30 cellular contexts compared by ENCODE assay signal in the genomic region with DNA sequence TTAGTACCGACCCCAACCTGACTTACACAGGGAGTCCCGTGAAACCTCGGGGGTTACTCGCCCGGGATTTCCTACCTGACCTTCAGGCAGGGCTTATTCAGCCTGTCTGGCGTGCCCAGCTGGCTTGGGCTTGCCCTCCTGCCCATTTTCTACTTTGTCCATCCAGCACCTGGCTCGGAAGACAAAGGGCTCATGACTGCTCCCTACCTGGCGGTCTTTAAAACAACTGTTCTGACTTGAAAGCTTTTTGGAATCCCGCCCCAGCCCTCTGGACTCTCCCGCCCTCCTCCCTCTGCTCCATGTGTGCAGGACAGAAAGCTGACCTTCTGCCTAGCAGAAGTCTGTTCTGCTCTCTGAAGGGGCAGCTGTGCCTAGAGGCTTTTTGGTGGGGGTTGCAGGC. TPM values are rescaled to one million over a fixed set of nuclear protein-coding genes. Genes with fewer than 3 reads are reported as not detected.
"Had no signal": no experiment of that assay in that cellular context is flagged by ENCODE, and none has a peak within 500 bp of the region (broad histone marks: within the 10 kb centered on the region; RNA-seq: fewer than 3 reads in every experiment).

No MANE protein-coding gene starts in this region.

- FAIRE-seq: keratinocyte, TTC549 had no signal

- DNase-seq: activated CD4-positive, alpha-beta T cell treated with anti-CD3 and anti-CD28 coated beads for 48 hours; activated CD4-positive, alpha-beta T cell treated with anti-CD3 and anti-CD28 coated beads, Interleukin-2, amount 50 U/mL, for 48 hours; activated CD8-positive, alpha-beta memory T cell treated with anti-CD3 and anti-CD28 coated beads for 24 hours; activated effector memory CD4-positive, alpha-beta T cell treated with anti-CD3 and anti-CD28 coated beads, Interleukin-2, amount 50 U/mL, for 16 hours; activated naive CD4-positive, alpha-beta T cell treated with anti-CD3 and anti-CD28 coated beads, Interleukin-2, amount 10 ng/mL, durations not matched to agents 7 days and 5 days; activated naive CD8-positive, alpha-beta T cell treated with anti-CD3 and anti-CD28 coated beads, Interleukin-2, amount 10 ng/mL, durations not matched to agents 7 days and 5 days; brain microvascular endothelial cell; caudate nucleus; esophagus squamous epithelium; foreskin melanocyte; left cardiac atrium; left ventricle myocardium superior; mucosa of descending colon; right lobe of liver; stimulated activated CD4-positive, alpha-beta T cell treated with anti-CD3 and anti-CD28 coated beads, Interleukin-12 subunit alpha, Interleukin-12 subunit beta, amount 100 ng/mL, for 4 hours; stimulated activated CD4-positive, alpha-beta T cell treated with anti-CD3 and anti-CD28 coated beads, Interleukin-4, amount 100 ng/mL, for 1 hour; T-helper 9 cell; upper lobe of left lung had no signal

- H3K27ac ChIP-seq: ascending aorta, brain microvascular endothelial cell, esophagus squamous epithelium, right lobe of liver, thoracic aorta, upper lobe of left lung, vagina, VCaP had no signal

- H3K9me3 Mint-ChIP-seq: activated naive CD4-positive, alpha-beta T cell treated with anti-CD3 and anti-CD28 coated beads, Interleukin-2, amount 10 ng/mL, durations not matched to agents 7 days and 5 days; activated naive CD8-positive, alpha-beta T cell treated with anti-CD3 and anti-CD28 coated beads, Interleukin-2, amount 10 ng/mL, durations not matched to agents 7 days and 5 days; activated T-helper 1 cell treated with anti-CD3 and anti-CD28 coated beads, Interleukin-12 subunit alpha, Interleukin-12 subunit beta, Interleukin-2, Interleukin-4 antibody, amounts not matched to agents 30 ng/mL and 10 ng/mL and 1 ng/mL, durations not matched to agents 14 hours and 24 hours and 36 hours; natural killer cell treated with Interleukin-12 subunit alpha and Interleukin-12 subunit beta and Interleukin-15 and Interleukin-18, amount 100 ng/mL, for 72 hours; stimulated activated naive CD8-positive, alpha-beta T cell treated with anti-CD3 and anti-CD28 coated beads, Interleukin-15, Interleukin-2, amounts not matched to agents 100 ng/mL and 50 ng/mL, for 24 hours; T-helper 1 cell treated with Interleukin-12 subunit alpha and Interleukin-12 subunit beta and Interleukin-4 antibody, amounts not matched to agents 30 μg/mL and 1 μg/mL, for 36 hours had no signal

- H3K27me3 Mint-ChIP-seq: stimulated activated naive CD8-positive, alpha-beta T cell treated with anti-CD3 and anti-CD28 coated beads, Interleukin-15, Interleukin-2, amounts not matched to agents 100 ng/mL and 50 ng/mL, for 24 hours had no signal

- H3K27me3 ChIP-seq: ascending aorta, right lobe of liver, upper lobe of left lung, vagina had no signal

- H3K36me3 ChIP-seq: ascending aorta, brain microvascular endothelial cell, esophagus squamous epithelium, right lobe of liver, thoracic aorta, upper lobe of left lung, vagina had no signal

- H3K4me1 ChIP-seq: ascending aorta, right lobe of liver, upper lobe of left lung, vagina had no signal

- H3K36me3 Mint-ChIP-seq: activated naive CD4-positive, alpha-beta T cell treated with anti-CD3 and anti-CD28 coated beads, Interleukin-2, amount 10 ng/mL, durations not matched to agents 7 days and 5 days; activated naive CD8-positive, alpha-beta T cell treated with anti-CD3 and anti-CD28 coated beads, Interleukin-2, amount 10 ng/mL, durations not matched to agents 7 days and 5 days; natural killer cell treated with Interleukin-12 subunit alpha and Interleukin-12 subunit beta and Interleukin-15 and Interleukin-18, amount 100 ng/mL, for 72 hours had no signal

- H3K9me3 ChIP-seq: ascending aorta, esophagus squamous epithelium, mucosa of descending colon, right lobe of liver, thoracic aorta, upper lobe of left lung, vagina had no signal

- H3K4me3 Mint-ChIP-seq: activated naive CD4-positive, alpha-beta T cell treated with anti-CD3 and anti-CD28 coated beads, Interleukin-2, amount 10 ng/mL, durations not matched to agents 7 days and 5 days; activated naive CD8-positive, alpha-beta T cell treated with anti-CD3 and anti-CD28 coated beads, Interleukin-2, amount 10 ng/mL, durations not matched to agents 7 days and 5 days; activated T-helper 1 cell treated with anti-CD3 and anti-CD28 coated beads, Interleukin-12 subunit alpha, Interleukin-12 subunit beta, Interleukin-2, Interleukin-4 antibody, amounts not matched to agents 30 ng/mL and 10 ng/mL and 1 ng/mL, durations not matched to agents 14 hours and 24 hours and 36 hours; natural killer cell treated with Interleukin-12 subunit alpha and Interleukin-12 subunit beta and Interleukin-15 and Interleukin-18, amount 100 ng/mL, for 72 hours; stimulated activated naive CD8-positive, alpha-beta T cell treated with anti-CD3 and anti-CD28 coated beads, Interleukin-15, Interleukin-2, amounts not matched to agents 100 ng/mL and 50 ng/mL, for 24 hours; T-helper 1 cell treated with Interleukin-12 subunit alpha and Interleukin-12 subunit beta and Interleukin-4 antibody, amounts not matched to agents 30 μg/mL and 1 μg/mL, for 36 hours had no signal

- H3K4me3 ChIP-seq: ascending aorta, esophagus squamous epithelium, mucosa of descending colon, right lobe of liver, thoracic aorta, upper lobe of left lung, vagina had no signal

- ATAC-seq: activated CD4-positive, CD25-positive, alpha-beta regulatory T cell treated with anti-CD3 and anti-CD28 coated beads, Interleukin-2, amount 50 U/mL, for 24 hours; left cardiac atrium; mucosa of descending colon; right lobe of liver had no signal

- H3K27ac Mint-ChIP-seq: activated naive CD4-positive, alpha-beta T cell treated with anti-CD3 and anti-CD28 coated beads, Interleukin-2, amount 10 ng/mL, durations not matched to agents 7 days and 5 days; activated naive CD8-positive, alpha-beta T cell treated with anti-CD3 and anti-CD28 coated beads, Interleukin-2, amount 10 ng/mL, durations not matched to agents 7 days and 5 days; activated T-helper 1 cell treated with anti-CD3 and anti-CD28 coated beads, Interleukin-12 subunit alpha, Interleukin-12 subunit beta, Interleukin-2, Interleukin-4 antibody, amounts not matched to agents 30 ng/mL and 10 ng/mL and 1 ng/mL, durations not matched to agents 14 hours and 24 hours and 36 hours; natural killer cell treated with Interleukin-12 subunit alpha and Interleukin-12 subunit beta and Interleukin-15 and Interleukin-18, amount 100 ng/mL, for 72 hours; stimulated activated naive CD8-positive, alpha-beta T cell treated with anti-CD3 and anti-CD28 coated beads, Interleukin-15, Interleukin-2, amounts not matched to agents 100 ng/mL and 50 ng/mL, for 24 hours; T-helper 1 cell treated with Interleukin-12 subunit alpha and Interleukin-12 subunit beta and Interleukin-4 antibody, amounts not matched to agents 30 μg/mL and 1 μg/mL, for 36 hours had no signal

- H3K4me1 Mint-ChIP-seq: activated naive CD8-positive, alpha-beta T cell treated with anti-CD3 and anti-CD28 coated beads, Interleukin-2, amount 10 ng/mL, durations not matched to agents 7 days and 5 days had no signal

RNA-seq across cellular contexts. Expression of a gene that starts 43.1 kb away (rescaled TPM):
- total RNA-seq: myocyte had no signal
